ENCODE assay signal across 1 cellular context in the genomic region with DNA sequence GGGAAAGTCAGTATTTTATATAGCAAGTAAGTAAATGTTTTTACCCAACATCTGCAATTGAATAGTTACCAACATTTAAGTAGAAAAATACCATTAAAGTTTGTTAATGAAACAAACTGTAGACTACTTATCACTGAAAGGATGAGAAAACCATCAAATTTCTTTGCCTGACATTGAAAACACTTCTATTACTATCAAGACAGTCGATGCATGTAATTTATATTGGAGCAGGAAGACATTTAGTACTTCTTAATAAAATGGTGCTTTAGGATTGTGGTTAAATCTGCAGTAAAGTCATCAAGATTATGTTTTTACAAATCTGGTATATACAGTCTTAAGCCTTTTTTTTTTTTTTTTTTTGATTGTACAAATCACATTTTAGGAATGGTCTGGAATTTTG.
TF ChIP-seq lines count a peak whose summit lies in the region.

No MANE protein-coding gene starts in this region.

TF ChIP-seq in HepG2, 621 proteins besides CTCF, POLR2A, EP300 and RAD21:
- TF ChIP-seq, protein P1, sequence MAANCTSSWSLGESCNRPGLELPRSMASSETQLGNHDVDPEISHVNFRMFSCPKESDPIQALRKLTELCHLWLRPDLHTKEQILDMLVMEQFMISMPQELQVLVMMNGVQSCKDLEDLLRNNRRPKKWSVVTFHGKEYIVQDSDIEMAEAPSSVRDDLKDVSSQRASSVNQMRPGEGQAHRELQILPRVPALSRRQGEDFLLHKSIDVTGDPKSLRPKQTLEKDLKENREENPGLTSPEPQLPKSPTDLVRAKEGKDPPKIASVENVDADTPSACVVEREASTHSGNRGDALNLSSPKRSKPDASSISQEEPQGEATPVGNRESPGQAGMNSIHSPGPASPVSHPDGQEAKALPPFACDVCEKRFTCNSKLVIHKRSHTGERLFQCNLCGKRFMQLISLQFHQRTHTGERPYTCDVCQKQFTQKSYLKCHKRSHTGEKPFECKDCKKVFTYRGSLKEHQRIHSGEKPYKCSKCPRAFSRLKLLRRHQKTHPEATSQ (CRISPR knock-in tag; IDR thresholded peaks at IDR 0.05; ENCODE audit: borderline replicate concordance) = no peak
- TF ChIP-seq ARHGAP35 (CRISPR knock-in tag; IDR thresholded peaks at IDR 0.05; ENCODE audit: borderline replicate concordance) (no peak), ZNF260 (CRISPR knock-in tag; IDR thresholded peaks at IDR 0.05; ENCODE audit: borderline replicate concordance, low read depth) (no peak), ZNF660 (CRISPR knock-in tag; IDR thresholded peaks at IDR 0.05; ENCODE audit: borderline replicate concordance, low read depth) (no peak), CBFB (CRISPR knock-in tag; IDR thresholded peaks at IDR 0.05) (no peak), MEIS1 (CRISPR knock-in tag; IDR thresholded peaks at IDR 0.05; ENCODE audit: borderline replicate concordance) (no peak), TEAD3 (CRISPR knock-in tag; optimal IDR thresholded peaks at IDR 0.05; ENCODE audit: borderline replicate concordance) (no peak), POLR2AphosphoS5 (IDR thresholded peaks at IDR 0.05; ENCODE audit: low read depth, low read length) (no peak), ARNT2 (CRISPR knock-in tag; IDR thresholded peaks at IDR 0.05; ENCODE audit: low read depth) (no peak), MEIS2 (CRISPR knock-in tag; IDR thresholded peaks at IDR 0.05) (no peak), EHMT2 (IDR thresholded peaks at IDR 0.05; ENCODE audit: borderline replicate concordance, low read depth, low read length) (no peak), ZFP62 (CRISPR knock-in tag; IDR thresholded peaks at IDR 0.05) (no peak), SMYD3 (CRISPR knock-in tag; IDR thresholded peaks at IDR 0.05) (no peak), HNF4G (IDR thresholded peaks at IDR 0.05; ENCODE audit: borderline replicate concordance, low read depth, low read length) (no peak), HNF4G (CRISPR knock-in tag; IDR thresholded peaks at IDR 0.05; ENCODE audit: borderline replicate concordance, low read depth) (no peak)
